ENCODE assay signal across 1 cellular context in the genomic region with DNA sequence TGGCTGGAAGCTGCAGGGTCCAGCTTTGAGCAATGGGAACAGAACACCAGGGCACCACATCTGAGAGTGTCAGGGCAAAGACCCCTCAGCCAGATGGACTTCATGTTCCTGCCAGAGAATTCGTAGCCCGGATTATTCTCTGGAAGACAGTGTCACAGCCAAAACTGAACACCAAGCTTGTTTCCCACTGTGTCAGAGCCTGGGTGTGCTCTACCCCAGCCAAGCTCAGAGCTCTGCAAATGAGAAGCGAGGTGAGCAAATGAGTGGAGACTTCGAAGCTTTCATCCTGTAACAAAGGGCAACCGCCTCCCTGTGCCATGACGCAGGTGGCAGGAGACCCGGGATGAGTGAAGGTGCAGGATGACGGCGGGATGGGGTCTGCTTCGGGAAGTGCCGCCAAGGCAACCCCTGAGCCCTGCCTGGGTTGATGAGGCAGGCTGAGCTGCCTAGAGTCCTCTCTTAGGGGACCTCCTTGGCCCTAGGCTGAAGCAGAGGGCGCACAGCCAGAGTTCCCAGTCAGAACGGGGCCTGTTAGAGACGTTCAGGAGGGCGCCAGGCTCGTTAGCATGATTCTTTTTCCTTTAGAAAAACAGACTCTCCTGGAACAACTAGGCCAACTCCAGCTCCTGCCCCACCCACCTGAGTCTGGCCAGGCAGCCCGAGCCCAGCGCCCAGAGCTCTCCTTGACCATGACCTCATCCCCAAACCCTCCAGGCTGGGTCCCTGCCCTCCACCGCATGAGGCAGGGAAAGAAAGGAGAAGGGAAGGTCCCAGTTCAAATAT.
TF ChIP-seq lines count a peak whose summit lies in the region.

No MANE protein-coding gene starts in this region.

TF ChIP-seq in K562, 482 proteins besides CTCF, POLR2A, EP300 and RAD21:
- TF ChIP-seq, protein P1, sequence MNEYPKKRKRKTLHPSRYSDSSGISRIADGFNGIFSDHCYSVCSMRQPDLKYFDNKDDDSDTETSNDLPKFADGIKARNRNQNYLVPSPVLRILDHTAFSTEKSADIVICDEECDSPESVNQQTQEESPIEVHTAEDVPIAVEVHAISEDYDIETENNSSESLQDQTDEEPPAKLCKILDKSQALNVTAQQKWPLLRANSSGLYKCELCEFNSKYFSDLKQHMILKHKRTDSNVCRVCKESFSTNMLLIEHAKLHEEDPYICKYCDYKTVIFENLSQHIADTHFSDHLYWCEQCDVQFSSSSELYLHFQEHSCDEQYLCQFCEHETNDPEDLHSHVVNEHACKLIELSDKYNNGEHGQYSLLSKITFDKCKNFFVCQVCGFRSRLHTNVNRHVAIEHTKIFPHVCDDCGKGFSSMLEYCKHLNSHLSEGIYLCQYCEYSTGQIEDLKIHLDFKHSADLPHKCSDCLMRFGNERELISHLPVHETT (CRISPR knock-in tag; conservative IDR thresholded peaks at IDR 0.05 in 1 of 2, IDR thresholded peaks at IDR 0.05 in 1 of 2), result no peak
- no peak for TF ChIP-seq KLF1 (tag; IDR thresholded peaks at IDR 0.05)
- TF ChIP-seq, protein P2, sequence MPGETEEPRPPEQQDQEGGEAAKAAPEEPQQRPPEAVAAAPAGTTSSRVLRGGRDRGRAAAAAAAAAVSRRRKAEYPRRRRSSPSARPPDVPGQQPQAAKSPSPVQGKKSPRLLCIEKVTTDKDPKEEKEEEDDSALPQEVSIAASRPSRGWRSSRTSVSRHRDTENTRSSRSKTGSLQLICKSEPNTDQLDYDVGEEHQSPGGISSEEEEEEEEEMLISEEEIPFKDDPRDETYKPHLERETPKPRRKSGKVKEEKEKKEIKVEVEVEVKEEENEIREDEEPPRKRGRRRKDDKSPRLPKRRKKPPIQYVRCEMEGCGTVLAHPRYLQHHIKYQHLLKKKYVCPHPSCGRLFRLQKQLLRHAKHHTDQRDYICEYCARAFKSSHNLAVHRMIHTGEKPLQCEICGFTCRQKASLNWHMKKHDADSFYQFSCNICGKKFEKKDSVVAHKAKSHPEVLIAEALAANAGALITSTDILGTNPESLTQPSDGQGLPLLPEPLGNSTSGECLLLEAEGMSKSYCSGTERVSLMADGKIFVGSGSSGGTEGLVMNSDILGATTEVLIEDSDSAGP (CRISPR knock-in tag; IDR thresholded peaks at IDR 0.05), result no peak
- no peak for TF ChIP-seq ARID1B (IDR thresholded peaks at IDR 0.05)
- TF ChIP-seq ZNF551 (CRISPR knock-in tag; IDR thresholded peaks at IDR 0.05), result no peak
- TF ChIP-seq, protein P3, sequence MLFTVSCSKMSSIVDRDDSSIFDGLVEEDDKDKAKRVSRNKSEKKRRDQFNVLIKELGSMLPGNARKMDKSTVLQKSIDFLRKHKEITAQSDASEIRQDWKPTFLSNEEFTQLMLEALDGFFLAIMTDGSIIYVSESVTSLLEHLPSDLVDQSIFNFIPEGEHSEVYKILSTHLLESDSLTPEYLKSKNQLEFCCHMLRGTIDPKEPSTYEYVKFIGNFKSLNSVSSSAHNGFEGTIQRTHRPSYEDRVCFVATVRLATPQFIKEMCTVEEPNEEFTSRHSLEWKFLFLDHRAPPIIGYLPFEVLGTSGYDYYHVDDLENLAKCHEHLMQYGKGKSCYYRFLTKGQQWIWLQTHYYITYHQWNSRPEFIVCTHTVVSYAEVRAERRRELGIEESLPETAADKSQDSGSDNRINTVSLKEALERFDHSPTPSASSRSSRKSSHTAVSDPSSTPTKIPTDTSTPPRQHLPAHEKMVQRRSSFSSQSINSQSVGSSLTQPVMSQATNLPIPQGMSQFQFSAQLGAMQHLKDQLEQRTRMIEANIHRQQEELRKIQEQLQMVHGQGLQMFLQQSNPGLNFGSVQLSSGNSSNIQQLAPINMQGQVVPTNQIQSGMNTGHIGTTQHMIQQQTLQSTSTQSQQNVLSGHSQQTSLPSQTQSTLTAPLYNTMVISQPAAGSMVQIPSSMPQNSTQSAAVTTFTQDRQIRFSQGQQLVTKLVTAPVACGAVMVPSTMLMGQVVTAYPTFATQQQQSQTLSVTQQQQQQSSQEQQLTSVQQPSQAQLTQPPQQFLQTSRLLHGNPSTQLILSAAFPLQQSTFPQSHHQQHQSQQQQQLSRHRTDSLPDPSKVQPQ (CRISPR knock-in tag; IDR thresholded peaks at IDR 0.05; ENCODE audit: borderline replicate concordance), result no peak
- TF ChIP-seq, protein P4, sequence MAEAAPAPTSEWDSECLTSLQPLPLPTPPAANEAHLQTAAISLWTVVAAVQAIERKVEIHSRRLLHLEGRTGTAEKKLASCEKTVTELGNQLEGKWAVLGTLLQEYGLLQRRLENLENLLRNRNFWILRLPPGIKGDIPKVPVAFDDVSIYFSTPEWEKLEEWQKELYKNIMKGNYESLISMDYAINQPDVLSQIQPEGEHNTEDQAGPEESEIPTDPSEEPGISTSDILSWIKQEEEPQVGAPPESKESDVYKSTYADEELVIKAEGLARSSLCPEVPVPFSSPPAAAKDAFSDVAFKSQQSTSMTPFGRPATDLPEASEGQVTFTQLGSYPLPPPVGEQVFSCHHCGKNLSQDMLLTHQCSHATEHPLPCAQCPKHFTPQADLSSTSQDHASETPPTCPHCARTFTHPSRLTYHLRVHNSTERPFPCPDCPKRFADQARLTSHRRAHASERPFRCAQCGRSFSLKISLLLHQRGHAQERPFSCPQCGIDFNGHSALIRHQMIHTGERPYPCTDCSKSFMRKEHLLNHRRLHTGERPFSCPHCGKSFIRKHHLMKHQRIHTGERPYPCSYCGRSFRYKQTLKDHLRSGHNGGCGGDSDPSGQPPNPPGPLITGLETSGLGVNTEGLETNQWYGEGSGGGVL (CRISPR knock-in tag; IDR thresholded peaks at IDR 0.05), result no peak
- TF ChIP-seq PHB2 (IDR thresholded peaks at IDR 0.05; ENCODE audit: low read depth), result no peak
- no peak for TF ChIP-seq KDM5B (IDR thresholded peaks at IDR 0.05; ENCODE audit: insufficient replicate concordance, low read depth, low read length)
- TF ChIP-seq MAFK (IDR thresholded peaks at IDR 0.05; ENCODE audit: low read length), result no peak
- no peak for TF ChIP-seq HNRNPUL1 (IDR thresholded peaks at IDR 0.05; ENCODE audit: low read length)
- TF ChIP-seq MEF2A (IDR thresholded peaks at IDR 0.05; ENCODE audit: control insufficient read depth, low read depth, low read length), result no peak
- TF ChIP-seq, protein P5, sequence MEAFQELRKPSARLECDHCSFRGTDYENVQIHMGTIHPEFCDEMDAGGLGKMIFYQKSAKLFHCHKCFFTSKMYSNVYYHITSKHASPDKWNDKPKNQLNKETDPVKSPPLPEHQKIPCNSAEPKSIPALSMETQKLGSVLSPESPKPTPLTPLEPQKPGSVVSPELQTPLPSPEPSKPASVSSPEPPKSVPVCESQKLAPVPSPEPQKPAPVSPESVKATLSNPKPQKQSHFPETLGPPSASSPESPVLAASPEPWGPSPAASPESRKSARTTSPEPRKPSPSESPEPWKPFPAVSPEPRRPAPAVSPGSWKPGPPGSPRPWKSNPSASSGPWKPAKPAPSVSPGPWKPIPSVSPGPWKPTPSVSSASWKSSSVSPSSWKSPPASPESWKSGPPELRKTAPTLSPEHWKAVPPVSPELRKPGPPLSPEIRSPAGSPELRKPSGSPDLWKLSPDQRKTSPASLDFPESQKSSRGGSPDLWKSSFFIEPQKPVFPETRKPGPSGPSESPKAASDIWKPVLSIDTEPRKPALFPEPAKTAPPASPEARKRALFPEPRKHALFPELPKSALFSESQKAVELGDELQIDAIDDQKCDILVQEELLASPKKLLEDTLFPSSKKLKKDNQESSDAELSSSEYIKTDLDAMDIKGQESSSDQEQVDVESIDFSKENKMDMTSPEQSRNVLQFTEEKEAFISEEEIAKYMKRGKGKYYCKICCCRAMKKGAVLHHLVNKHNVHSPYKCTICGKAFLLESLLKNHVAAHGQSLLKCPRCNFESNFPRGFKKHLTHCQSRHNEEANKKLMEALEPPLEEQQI (IDR thresholded peaks at IDR 0.05), result no peak
- no peak for TF ChIP-seq ZNF644 (tag; IDR thresholded peaks at IDR 0.05; ENCODE audit: low read depth)
- TF ChIP-seq MIER1 (IDR thresholded peaks at IDR 0.05; ENCODE audit: low read depth), result no peak
- no peak for TF ChIP-seq MAFG (tag; conservative IDR thresholded peaks at IDR 0.05)
- no peak for TF ChIP-seq PRPF4 (IDR thresholded peaks at IDR 0.05; ENCODE audit: insufficient read depth, low read depth, low read length, poor library complexity, severe bottlenecking)
- no peak for TF ChIP-seq ZNF431 (CRISPR knock-in tag; IDR thresholded peaks at IDR 0.05)
